ENCODE assay signal across 1 cellular context in genomic region chr2:206993512-206993911, GRCh38.
TF ChIP-seq lines count a peak whose summit lies in the region.

No MANE protein-coding gene starts in this region.

TF ChIP-seq in GM23338, 12 proteins besides CTCF, POLR2A, EP300 and RAD21 (continued from another document):
- TF ChIP-seq ZNF462 (CRISPR knock-in tag; IDR thresholded peaks at IDR 0.05) = no peak
- TF ChIP-seq ZNF114 (CRISPR knock-in tag; IDR thresholded peaks at IDR 0.05) = no peak
- no peak for TF ChIP-seq POLR2AphosphoS5 (IDR thresholded peaks at IDR 0.05; ENCODE audit: low read depth)
- no peak for TF ChIP-seq NANOG (IDR thresholded peaks at IDR 0.05; ENCODE audit: borderline replicate concordance)
- TF ChIP-seq STAT1 (IDR thresholded peaks at IDR 0.05; ENCODE audit: unreplicated experiment) = no peak
- no peak for TF ChIP-seq ZNF331 (CRISPR knock-in tag; IDR thresholded peaks at IDR 0.05; ENCODE audit: low read depth)
- TF ChIP-seq, protein P1, sequence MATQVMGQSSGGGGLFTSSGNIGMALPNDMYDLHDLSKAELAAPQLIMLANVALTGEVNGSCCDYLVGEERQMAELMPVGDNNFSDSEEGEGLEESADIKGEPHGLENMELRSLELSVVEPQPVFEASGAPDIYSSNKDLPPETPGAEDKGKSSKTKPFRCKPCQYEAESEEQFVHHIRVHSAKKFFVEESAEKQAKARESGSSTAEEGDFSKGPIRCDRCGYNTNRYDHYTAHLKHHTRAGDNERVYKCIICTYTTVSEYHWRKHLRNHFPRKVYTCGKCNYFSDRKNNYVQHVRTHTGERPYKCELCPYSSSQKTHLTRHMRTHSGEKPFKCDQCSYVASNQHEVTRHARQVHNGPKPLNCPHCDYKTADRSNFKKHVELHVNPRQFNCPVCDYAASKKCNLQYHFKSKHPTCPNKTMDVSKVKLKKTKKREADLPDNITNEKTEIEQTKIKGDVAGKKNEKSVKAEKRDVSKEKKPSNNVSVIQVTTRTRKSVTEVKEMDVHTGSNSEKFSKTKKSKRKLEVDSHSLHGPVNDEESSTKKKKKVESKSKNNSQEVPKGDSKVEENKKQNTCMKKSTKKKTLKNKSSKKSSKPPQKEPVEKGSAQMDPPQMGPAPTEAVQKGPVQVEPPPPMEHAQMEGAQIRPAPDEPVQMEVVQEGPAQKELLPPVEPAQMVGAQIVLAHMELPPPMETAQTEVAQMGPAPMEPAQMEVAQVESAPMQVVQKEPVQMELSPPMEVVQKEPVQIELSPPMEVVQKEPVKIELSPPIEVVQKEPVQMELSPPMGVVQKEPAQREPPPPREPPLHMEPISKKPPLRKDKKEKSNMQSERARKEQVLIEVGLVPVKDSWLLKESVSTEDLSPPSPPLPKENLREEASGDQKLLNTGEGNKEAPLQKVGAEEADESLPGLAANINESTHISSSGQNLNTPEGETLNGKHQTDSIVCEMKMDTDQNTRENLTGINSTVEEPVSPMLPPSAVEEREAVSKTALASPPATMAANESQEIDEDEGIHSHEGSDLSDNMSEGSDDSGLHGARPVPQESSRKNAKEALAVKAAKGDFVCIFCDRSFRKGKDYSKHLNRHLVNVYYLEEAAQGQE (IDR thresholded peaks at IDR 0.05; ENCODE audit: unreplicated experiment) = no peak
TF ChIP-seq in GM23338: peak in this region for 0.
